22 cellular contexts compared by ENCODE assay signal in the genomic region with DNA sequence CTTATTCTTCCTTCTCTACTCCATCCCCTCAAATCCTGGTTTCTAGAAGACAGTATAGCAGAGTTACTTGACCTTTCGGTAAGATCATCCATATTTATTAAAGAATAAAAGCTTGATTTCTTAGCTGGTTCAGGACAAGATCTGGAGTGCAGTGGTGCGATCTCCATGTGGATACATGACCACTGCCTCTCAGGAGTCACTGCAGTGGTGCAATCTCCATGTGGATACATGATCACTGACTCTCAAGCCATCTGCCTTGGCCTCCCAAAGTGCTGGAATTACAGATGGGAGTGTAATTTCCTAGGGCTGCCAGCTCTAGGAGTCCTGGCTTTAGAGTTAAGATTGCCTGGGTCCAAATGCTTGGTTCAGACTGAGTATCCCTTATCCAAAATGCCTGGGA. TPM values are rescaled to one million over a fixed set of nuclear protein-coding genes. Genes with fewer than 3 reads are reported as not detected.
"Had no signal": no experiment of that assay in that cellular context is flagged by ENCODE, and none has a peak within 500 bp of the region (broad histone marks: within the 10 kb centered on the region; RNA-seq: fewer than 3 reads in every experiment).

No MANE protein-coding gene starts in this region.

- H3K27ac Mint-ChIP-seq: effector memory CD8-positive, alpha-beta T cell; naive thymus-derived CD8-positive, alpha-beta T cell; nephron progenitor cell; stimulated activated memory B cell treated with anti-CD40 and anti-IgM and Interleukin-4, amounts not matched to agents 10 μg/mL and 1 μg/mL and 100 μg/mL, for 72 hours had no signal

- H3K27ac ChIP-seq: hepatocyte, right lobe of liver had no signal

- H3K27me3 ChIP-seq: heart left ventricle, hepatocyte, ovary, right lobe of liver had no signal

- H3K4me3 ChIP-seq: heart left ventricle, hepatocyte, ovary, right lobe of liver, smooth muscle cell had no signal

- H3K9me3 ChIP-seq: heart left ventricle, ovary, right lobe of liver had no signal

- H3K9me3 Mint-ChIP-seq: effector memory CD8-positive, alpha-beta T cell; naive thymus-derived CD8-positive, alpha-beta T cell; stimulated activated memory B cell treated with anti-CD40 and anti-IgM and Interleukin-4, amounts not matched to agents 10 μg/mL and 1 μg/mL and 100 μg/mL, for 72 hours had no signal

- H3K36me3 Mint-ChIP-seq: stimulated activated memory B cell treated with anti-CD40 and anti-IgM and Interleukin-4, amounts not matched to agents 10 μg/mL and 1 μg/mL and 100 μg/mL, for 72 hours had no signal

- H3K4me3 Mint-ChIP-seq: effector memory CD8-positive, alpha-beta T cell; naive thymus-derived CD8-positive, alpha-beta T cell; nephron progenitor cell; stimulated activated memory B cell treated with anti-CD40 and anti-IgM and Interleukin-4, amounts not matched to agents 10 μg/mL and 1 μg/mL and 100 μg/mL, for 72 hours had no signal

- H3K4me1 Mint-ChIP-seq: stimulated activated memory B cell treated with anti-CD40 and anti-IgM and Interleukin-4, amounts not matched to agents 10 μg/mL and 1 μg/mL and 100 μg/mL, for 72 hours had no signal

- H3K36me3 ChIP-seq: ovary, right lobe of liver had no signal

- DNase-seq: cortex of kidney; effector memory CD8-positive, alpha-beta T cell; erythroblast; heart left ventricle; kidney; mesendoderm; midbrain; naive thymus-derived CD8-positive, alpha-beta T cell; nephron progenitor cell; nucleus accumbens; ovary; retina; right lobe of liver; stimulated activated CD4-positive, alpha-beta T cell treated with anti-CD3 and anti-CD28 coated beads, Interleukin-12 subunit alpha, Interleukin-12 subunit beta, amount 100 ng/mL, for 4 hours; stimulated activated CD4-positive, alpha-beta T cell treated with anti-CD3 and anti-CD28 coated beads, Interleukin-1b, Interleukin-23, amount 100 ng/mL, for 48 hours; stimulated activated CD4-positive, alpha-beta T cell treated with anti-CD3 and anti-CD28 coated beads, Interleukin-4, amount 100 ng/mL, for 4 hours; stimulated activated naive CD8-positive, alpha-beta T cell treated with anti-CD3 and anti-CD28 coated beads, Interleukin-15, Interleukin-2, amounts not matched to agents 100 U/mL and 50 U/mL, for 24 hours; trophoblast cell had no signal

- ATAC-seq: effector memory CD8-positive, alpha-beta T cell; heart left ventricle; left lobe of liver; naive thymus-derived CD8-positive, alpha-beta T cell; right lobe of liver; stimulated activated memory B cell treated with anti-CD40 and anti-IgM and Interleukin-4, amounts not matched to agents 10 μg/mL and 1 μg/mL and 100 μg/mL, for 72 hours; stimulated activated naive CD8-positive, alpha-beta T cell treated with anti-CD3 and anti-CD28 coated beads, Interleukin-15, Interleukin-2, amounts not matched to agents 100 U/mL and 50 U/mL, for 24 hours had no signal

RNA-seq across cellular contexts. Expression of gene THAP10, which starts 54.8 kb away (rescaled TPM):
- total RNA-seq: naive thymus-derived CD8-positive, alpha-beta T cell had no signal

RNA-seq across cellular contexts. Expression of gene LRRC49, which starts 55.1 kb away (rescaled TPM):
- total RNA-seq: naive thymus-derived CD8-positive, alpha-beta T cell had no signal
